Comparison of ENCODE assay signal across 8 cellular contexts in the genomic region with DNA sequence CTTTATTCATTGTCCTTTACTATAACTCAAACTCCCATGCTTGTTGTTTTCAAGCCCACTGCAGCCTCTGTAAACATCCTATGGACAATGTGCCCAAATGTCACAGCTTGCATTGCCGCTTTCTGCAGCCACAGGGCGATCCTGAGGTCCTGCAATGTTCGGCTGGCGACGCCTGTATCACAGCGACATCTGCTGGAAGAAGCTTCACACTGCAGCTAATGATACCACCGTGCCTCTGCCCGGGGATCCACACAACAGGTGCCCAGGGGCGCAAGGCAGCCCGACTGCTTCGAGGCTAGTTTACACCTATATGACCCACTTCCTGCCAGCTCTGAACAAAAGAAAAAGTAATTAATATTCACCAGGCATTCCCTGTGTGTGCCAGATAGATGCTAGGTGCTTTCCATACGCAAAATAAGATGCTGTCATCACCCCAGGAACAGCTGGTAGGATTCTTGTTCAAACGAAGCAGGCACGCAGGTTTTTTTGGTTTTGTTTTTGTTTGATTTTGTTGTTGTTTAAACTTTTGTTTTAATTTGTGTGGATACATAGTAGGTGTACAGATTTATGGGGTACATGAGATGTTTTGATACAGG.
DNase-seq lines count a peak whose midpoint lies in the region; ATAC-seq, FAIRE-seq and TF ChIP-seq lines count a peak whose summit lies in the region.

No MANE protein-coding gene starts in this region.

- H3K27ac Mint-ChIP-seq in activated T-helper 2 cell treated with anti-CD3 and anti-CD28 coated beads, Interferon-gamma antibody, Interleukin-2, Interleukin-4, amounts not matched to agents 10 μg/mL and 5 μg/mL and 100 μg/mL, durations not matched to agents 14 hours and 24 hours and 36 hours: no peak overlapping the region

- H3K14ac ChIP-seq in IMR-90 (replicated peaks; ENCODE audit: low read depth, low read length): no peak overlapping the region

- no peak overlapping the region for H3K56ac ChIP-seq in IMR-90 (ENCODE audit: extremely low read depth, insufficient read depth, low read length)

- no TSS peak for BruUV-seq in IMR-90 (replicated peaks; lab: Mats Ljungman, UMichigan)

- H3K36me3 Mint-ChIP-seq in activated T-helper 2 cell treated with anti-CD3 and anti-CD28 coated beads, Interferon-gamma antibody, Interleukin-2, Interleukin-4, amounts not matched to agents 10 μg/mL and 5 μg/mL and 100 μg/mL, durations not matched to agents 14 hours and 24 hours and 36 hours (ENCODE audit: low read depth): no peaks in the 10 kb centered on the region

- no peak overlapping the region for H2BK120ac ChIP-seq in IMR-90 (ENCODE audit: low read depth, low read length)

- H3K4me1 ChIP-seq in IMR-90 (ENCODE audit: control insufficient read depth, insufficient read depth, low read length): no peaks in the 10 kb centered on the region
- H3K4me1 ChIP-seq in Peyer's patch: no peaks in the 10 kb centered on the region
- no peaks in the 10 kb centered on the region for H3K4me1 ChIP-seq in ovary (ENCODE audit: insufficient read depth)

- H2AK5ac ChIP-seq in IMR-90 (ENCODE audit: low read depth, low read length): no peak overlapping the region

- H3K4ac ChIP-seq in IMR-90 (ENCODE audit: low read depth, low read length): no peak overlapping the region

- peak overlapping the region; percentile 61 for H2AFZ ChIP-seq in IMR-90 (replicated peaks; ENCODE audit: low read length, poor library complexity)

- H3K9me3 ChIP-seq in IMR-90 (ENCODE audit: control insufficient read depth, insufficient read depth, low read length): peaks cover 2% of the 10 kb centered on the region; the same call in 1 of the 2 replicates
- H3K9me3 ChIP-seq in Peyer's patch: no peaks in the 10 kb centered on the region
- H3K9me3 ChIP-seq in ovary: no peaks in the 10 kb centered on the region

- ATAC-seq in GM21723 (IDR thresholded peaks at IDR 0.05; ENCODE audit: unreplicated experiment) (peak; percentile 97), IMR-90 (ENCODE audit: low read depth) (peak; percentile 94)

- intact Hi-C loops in IMR-90 (cut with micrococcal nuclease): loop anchor here (2.0 to 5.0 kb wide), 2 partner anchors 226 to 1075 kb away; no protein-coding TSS in a partner anchor
- intact Hi-C loops in activated T-helper 2 cell treated with anti-CD3 and anti-CD28 coated beads, Interferon-gamma antibody, Interleukin-2, Interleukin-4, amounts not matched to agents 10 μg/mL and 5 μg/mL and 100 μg/mL, durations not matched to agents 14 hours and 24 hours and 36 hours (cut with micrococcal nuclease): no loop called here
- intact Hi-C loops in ovary (cut with DNase I): loop anchor here in 3 of 4 donors (5.0 to 10.0 kb wide), 2 partner anchors 1074 to 1077 kb away; no protein-coding TSS in a partner anchor

- no peak overlapping the region for H4K8ac ChIP-seq in IMR-90 (ENCODE audit: low read depth in 2 of 2, low read length in 2 of 2)

- TF ChIP-seq EP300 in ovary (IDR thresholded peaks at IDR 0.05): no peak

- no peak overlapping the region for H3K4me2 ChIP-seq in IMR-90 (ENCODE audit: low read depth, low read length)

- H4K20me1 ChIP-seq in IMR-90 (ENCODE audit: insufficient read depth, low read length): no peaks in the 10 kb centered on the region

- no peaks in the 10 kb centered on the region for H3K9me3 Mint-ChIP-seq in activated T-helper 2 cell treated with anti-CD3 and anti-CD28 coated beads, Interferon-gamma antibody, Interleukin-2, Interleukin-4, amounts not matched to agents 10 μg/mL and 5 μg/mL and 100 μg/mL, durations not matched to agents 14 hours and 24 hours and 36 hours

- H3K9me1 ChIP-seq in IMR-90 (ENCODE audit: insufficient read depth, low read length): no peaks in the 10 kb centered on the region

- no peak overlapping the region for H4K5ac ChIP-seq in IMR-90 (ENCODE audit: low read depth, low read length)

- TF ChIP-seq RAD21 in IMR-90 (IDR thresholded peaks at IDR 0.05; ENCODE audit: low read length): peak; percentile 88

- in situ Hi-C loops in G401 (cut with HindIII; ENCODE audit: low sequenced_read_pairs): no loop called here
- in situ Hi-C loops in IMR-90 (cut with MboI; ENCODE audit: low sequenced_read_pairs): loop anchor here (25.0 kb wide), 1 partner anchor 1084 kb away; no protein-coding TSS in a partner anchor

- no peaks in the 10 kb centered on the region for H3K4me1 Mint-ChIP-seq in activated T-helper 2 cell treated with anti-CD3 and anti-CD28 coated beads, Interferon-gamma antibody, Interleukin-2, Interleukin-4, amounts not matched to agents 10 μg/mL and 5 μg/mL and 100 μg/mL, durations not matched to agents 14 hours and 24 hours and 36 hours (ENCODE audit: low read depth)

- no peak overlapping the region for H3K4me3 Mint-ChIP-seq in activated T-helper 2 cell treated with anti-CD3 and anti-CD28 coated beads, Interferon-gamma antibody, Interleukin-2, Interleukin-4, amounts not matched to agents 10 μg/mL and 5 μg/mL and 100 μg/mL, durations not matched to agents 14 hours and 24 hours and 36 hours (ENCODE audit: low read depth)

- peak; percentile 84 for TF ChIP-seq CTCF in IMR-90 (conservative IDR thresholded peaks at IDR 0.05; ENCODE audit: low read depth, low read length)
- TF ChIP-seq CTCF in Peyer's patch (IDR thresholded peaks at IDR 0.05): peak; percentile 38 to 79 (median 74)
- peak; percentile 40 to 83 (median 62) for TF ChIP-seq CTCF in ovary (IDR thresholded peaks at IDR 0.05)

- TF ChIP-seq POLR2A in IMR-90 (IDR thresholded peaks at IDR 0.05; ENCODE audit: low read depth, low read length) (no peak), Peyer's patch (IDR thresholded peaks at IDR 0.05) (no peak), ovary (IDR thresholded peaks at IDR 0.05) (no peak)

- dilution Hi-C loops in IMR-90 (cut with HindIII; ENCODE audit: low sequenced_read_pairs, unreplicated experiment): no loop called here

- H3K36me3 ChIP-seq in IMR-90 (ENCODE audit: control insufficient read depth, insufficient read depth, low read length) (no peaks in the 10 kb centered on the region), Peyer's patch (no peaks in the 10 kb centered on the region), ovary (no peaks in the 10 kb centered on the region)

- POLR2A ChIA-PET in IMR-90 (lab: Charles Lee; ENCODE audit: unreplicated experiment): no interaction called here

- CTCF ChIA-PET in IMR-90 (lab: Yijun Ruan, JAX): interaction anchor here (0.6 to 1.1 kb wide), 5 partner anchors 10 to 551 kb away, joined by 3 to 4 read pairs (median 3); no protein-coding TSS in a partner anchor

- peak; percentile 69 for DNase-seq in G401 (ENCODE audit: low spot score)
- DNase-seq in IMR-90: peak; percentile 38
- DNase-seq in Peyer's patch: peak; percentile 44 to 84 (median 64)
- DNase-seq in activated T-helper 2 cell treated with anti-CD3 and anti-CD28 coated beads, Interferon-gamma antibody, Interleukin-2, Interleukin-4, amounts not matched to agents 10 μg/mL and 5 μg/mL and 100 μg/mL, durations not matched to agents 14 hours and 24 hours and 36 hours (ENCODE audit: low spot score): peak; percentile 46
- peak; percentile 4 to 39 for DNase-seq in frontal cortex (ENCODE audit: low spot score in 2 of 2)
- DNase-seq in ovary: peak; percentile 44 to 73 (median 68)
- DNase-seq in ureter (ENCODE audit: low spot score): peak; percentile 70

- no peaks in the 10 kb centered on the region for H3K27me3 ChIP-seq in IMR-90 (ENCODE audit: control insufficient read depth, insufficient read depth, low read length)
- no peaks in the 10 kb centered on the region for H3K27me3 ChIP-seq in Peyer's patch
- no peaks in the 10 kb centered on the region for H3K27me3 ChIP-seq in ovary

- H3K18ac ChIP-seq in IMR-90 (ENCODE audit: low read depth, low read length): no peak overlapping the region

- no peaks in the 10 kb centered on the region for H3K79me1 ChIP-seq in IMR-90 (ENCODE audit: low read depth in 1 of 2, low read length in 2 of 2)

- H2BK5ac ChIP-seq in IMR-90 (ENCODE audit: low read depth, low read length, poor library complexity, severe bottlenecking): no peak overlapping the region

- no peak overlapping the region for H2BK20ac ChIP-seq in IMR-90 (ENCODE audit: low read depth, low read length)

- H3K27me3 Mint-ChIP-seq in activated T-helper 2 cell treated with anti-CD3 and anti-CD28 coated beads, Interferon-gamma antibody, Interleukin-2, Interleukin-4, amounts not matched to agents 10 μg/mL and 5 μg/mL and 100 μg/mL, durations not matched to agents 14 hours and 24 hours and 36 hours (ENCODE audit: low read depth): no peaks in the 10 kb centered on the region

- no peak overlapping the region for H2BK15ac ChIP-seq in IMR-90 (ENCODE audit: low read depth, low read length)

- no peak overlapping the region for H4K91ac ChIP-seq in IMR-90 (ENCODE audit: insufficient read depth, low read depth, low read length)

- H3K4me3 ChIP-seq in IMR-90 (ENCODE audit: insufficient read depth, low read depth, low read length): no peak overlapping the region
- no peak overlapping the region for H3K4me3 ChIP-seq in Peyer's patch
- no peak overlapping the region for H3K4me3 ChIP-seq in ovary

- no peak overlapping the region for H3K27ac ChIP-seq in IMR-90 (ENCODE audit: insufficient read depth, low read length)
- no peak overlapping the region for H3K27ac ChIP-seq in Peyer's patch
- no peak overlapping the region for H3K27ac ChIP-seq in ovary

- no peak overlapping the region for H3K23ac ChIP-seq in IMR-90 (ENCODE audit: low read depth, low read length)

- no peak overlapping the region for H2AK9ac ChIP-seq in IMR-90 (replicated peaks; ENCODE audit: low read depth, low read length, poor library complexity)

- WGBS in IMR-90 (ENCODE audit: extremely low coverage in 2 of 2, insufficient read length in 1 of 2), 2 experiments: 11% methylated on average over 5 of the region's 14 CpGs; no CpG with 5 or more reads in 1 of the 2 experiments
- WGBS in ovary, 3 donors: 12 to 13% (median 12%) methylated on average over 14 of the region's 14 CpGs

- no peak overlapping the region for H3K9ac ChIP-seq in IMR-90 (ENCODE audit: low read depth, low read length)

- no peak for FAIRE-seq in frontal cortex (lab: Jason Lieb, UNC)

TF ChIP-seq in IMR-90, 13 proteins besides CTCF, POLR2A, EP300 and RAD21:
- TF ChIP-seq BHLHE40 (IDR thresholded peaks at IDR 0.05; ENCODE audit: low read depth, low read length) (no peak), RCOR1 (IDR thresholded peaks at IDR 0.05; ENCODE audit: insufficient replicate concordance, low read length) (no peak), SMC3 (IDR thresholded peaks at IDR 0.05; ENCODE audit: low read depth, low read length) (peak; percentile 68)
